Comparison of ENCODE assay signal across 17 cellular contexts in the genomic region with DNA sequence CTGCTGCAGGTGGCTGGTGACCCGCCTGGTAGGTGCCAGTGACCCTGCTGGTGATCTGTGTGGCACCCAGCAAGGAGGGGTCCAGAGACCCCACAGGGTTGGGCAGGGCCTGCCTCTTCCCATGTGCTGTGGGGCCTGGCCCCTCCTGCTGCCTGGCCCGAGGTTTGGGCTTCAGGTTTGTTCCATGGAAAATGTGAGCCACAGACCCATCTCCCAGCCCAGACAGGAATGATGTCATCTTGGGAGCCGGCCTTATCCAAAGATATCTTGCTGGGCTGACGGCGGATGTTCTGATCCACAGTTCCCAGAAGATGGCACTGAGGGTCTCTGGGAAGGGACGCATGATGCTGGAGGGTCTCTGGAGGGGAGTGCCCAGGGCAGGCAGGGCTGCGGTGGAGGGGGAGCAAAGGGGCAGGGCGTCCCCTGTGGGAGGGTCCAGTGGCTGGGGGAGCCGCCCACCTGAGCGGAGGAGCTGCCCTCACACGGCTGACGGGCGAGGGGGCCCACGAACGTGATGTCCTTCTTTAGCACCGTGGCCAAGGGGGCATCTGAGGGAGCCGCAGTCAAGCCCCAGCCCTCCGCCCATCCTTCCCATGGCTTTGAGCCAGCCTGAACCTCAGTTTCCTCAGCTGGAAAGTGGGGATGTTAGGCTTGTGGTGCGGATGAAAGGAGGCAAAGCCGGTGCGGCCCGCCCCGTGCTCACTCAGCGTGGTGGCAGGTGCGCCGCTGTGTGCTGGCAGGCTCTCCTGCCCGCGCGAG.
A peak's percentile ranks its signal among the peaks of the same experiment; 100 is the strongest.
DNase-seq lines count a peak whose midpoint lies in the region; ATAC-seq and TF ChIP-seq lines count a peak whose summit lies in the region.
"Had no signal": no experiment of that assay in that cellular context is flagged by ENCODE, and none has a peak within 500 bp of the region (broad histone marks: within the 10 kb centered on the region; RNA-seq: fewer than 3 reads in every experiment).

No MANE protein-coding gene starts in this region.

- intact Hi-C loops in left cardiac atrium (cut with DNase I) = loop anchor here in 1 of 2 donors (10.0 kb wide), 1 partner anchor 365 kb away; no protein-coding TSS in a partner anchor
- intact Hi-C loops in posterior vena cava (cut with DNase I) = loop anchor here in 1 of 2 donors (2.0 kb wide), 1 partner anchor 61 kb away; no protein-coding TSS in a partner anchor
- intact Hi-C loops in activated CD4-positive, alpha-beta T cell treated with anti-CD3 and anti-CD28 coated beads for 36 hours (cut with DNase I, micrococcal nuclease) = loop anchor here in 1 of 2 experiments (10.0 kb wide), 1 partner anchor 705 kb away; no protein-coding TSS in a partner anchor

- no peak overlapping the region for H3K4me3 Mint-ChIP-seq in activated CD4-positive, alpha-beta T cell treated with anti-CD3 and anti-CD28 coated beads for 36 hours
- H3K4me3 Mint-ChIP-seq: dendritic cell treated with granulocyte-macrophage colony-stimulating factor and Interleukin-4, amounts not matched to agents 40 ng/mL and 50 ng/mL, for 4 days had no signal

- H3K4me1 Mint-ChIP-seq in activated CD4-positive, alpha-beta T cell treated with anti-CD3 and anti-CD28 coated beads for 36 hours = no peaks in the 10 kb centered on the region

- no peaks in the 10 kb centered on the region; the same call in 1 of the 2 replicates for H3K36me3 ChIP-seq in BE2C

- peak; percentile 57 for DNase-seq in BE2C
- DNase-seq in astrocyte of the hippocampus (ENCODE audit: low read depth, low spot score) = peak; percentile 53
- DNase-seq in left cardiac atrium = peak; percentile 75
- peak; percentile 91 for DNase-seq in posterior vena cava (ENCODE audit: low spot score)
- no peak for DNase-seq in NCI-H1417 (lab: John Stamatoyannopoulos, UW)
- DNase-seq in activated CD4-positive, alpha-beta T cell treated with anti-CD3 and anti-CD28 coated beads for 36 hours = no peak
- DNase-seq in DMS153 (lab: John Stamatoyannopoulos, UW) = no peak
- DNase-seq: activated CD8-positive, alpha-beta memory T cell treated with anti-CD3 and anti-CD28 coated beads for 24 hours; activated naive CD4-positive, alpha-beta T cell treated with anti-CD3 and anti-CD28 coated beads, Interleukin-2, amount 50 U/mL, for 16 hours; DND-41; left colon; nucleus accumbens; OCI-M1; stimulated activated CD4-positive, alpha-beta T cell treated with anti-CD3 and anti-CD28 coated beads, Interleukin-15, amount 100 ng/mL, for 24 hours; T-helper 2 cell had no signal

- peaks cover 49% of the 10 kb centered on the region for H3K4me1 ChIP-seq in BE2C

- H3K4me3 ChIP-seq in BE2C (ENCODE audit: low read depth, low read length) = no peak overlapping the region

- H3K27ac Mint-ChIP-seq in activated CD4-positive, alpha-beta T cell treated with anti-CD3 and anti-CD28 coated beads for 36 hours = no peak overlapping the region
- H3K27ac Mint-ChIP-seq: dendritic cell treated with granulocyte-macrophage colony-stimulating factor and Interleukin-4, amounts not matched to agents 40 ng/mL and 50 ng/mL, for 4 days had no signal

- POLR2A ChIA-PET in activated CD4-positive, alpha-beta T cell treated with anti-CD3 and anti-CD28 coated beads for 36 hours (lab: Charles Lee) = no interaction called here

- no peaks in the 10 kb centered on the region for H3K9me3 Mint-ChIP-seq in activated CD4-positive, alpha-beta T cell treated with anti-CD3 and anti-CD28 coated beads for 36 hours (ENCODE audit: low read depth)

- no peaks in the 10 kb centered on the region for H3K9me3 ChIP-seq in BE2C

- no peaks in the 10 kb centered on the region for H3K27me3 Mint-ChIP-seq in activated CD4-positive, alpha-beta T cell treated with anti-CD3 and anti-CD28 coated beads for 36 hours

- H3K36me3 Mint-ChIP-seq in activated CD4-positive, alpha-beta T cell treated with anti-CD3 and anti-CD28 coated beads for 36 hours (ENCODE audit: low read depth) = no peaks in the 10 kb centered on the region

- peak in 1 of 2 donors; percentile 71 for ATAC-seq in left cardiac atrium
- no peak for ATAC-seq in HG03378 (IDR thresholded peaks at IDR 0.05; ENCODE audit: unreplicated experiment)
- no peak for ATAC-seq in activated CD4-positive, alpha-beta T cell treated with anti-CD3 and anti-CD28 coated beads for 36 hours
- ATAC-seq: left colon had no signal

- no peaks in the 10 kb centered on the region for H3K27me3 ChIP-seq in BE2C

- CTCF ChIA-PET in activated CD4-positive, alpha-beta T cell treated with anti-CD3 and anti-CD28 coated beads for 36 hours (lab: Charles Lee) = no interaction called here

- no peak; the same call in 1 of the 2 replicates for TF ChIP-seq CTCF in BE2C (IDR thresholded peaks at IDR 0.05; ENCODE audit: low read depth, low read length)

Comparison
In these comparisons a context has a peak if more than half of its experiments do, and no peak if none do; other contexts are left out.
1. DNase-seq: peak in BE2C (single experiment), astrocyte of the hippocampus (single experiment), left cardiac atrium (single experiment) and posterior vena cava (single experiment); none in NCI-H1417 (0 of 3), activated CD4-positive, alpha-beta T cell treated with anti-CD3 and anti-CD28 coated beads for 36 hours (single experiment) and DMS153 (single experiment).